8 cellular contexts compared by ENCODE assay signal in genomic region chr11:12520576-12520975, GRCh38.
DNase-seq lines count a peak whose midpoint lies in the region; ATAC-seq, FAIRE-seq and TF ChIP-seq lines count a peak whose summit lies in the region.
"Not testable (repeated sequence)": the region's sequence is repeated elsewhere in the genome, so short reads cannot be mapped to it uniquely, and the experiment has no call there.

No MANE protein-coding gene starts in this region.

- not testable (repeated sequence) for H3K36me3 Mint-ChIP-seq in WTC11

- not testable (repeated sequence) for H3K9ac ChIP-seq in K562 (ENCODE audit: insufficient read depth in 1 of 2, low read depth in 2 of 2, low read length in 2 of 2); HepG2 (ENCODE audit: insufficient read depth, low read depth, low read length)

- TF ChIP-seq POLR2A in K562 (conservative IDR thresholded peaks at IDR 0.05); esophagus muscularis mucosa (IDR thresholded peaks at IDR 0.05; ENCODE audit: low read depth); HepG2 (IDR thresholded peaks at IDR 0.05; ENCODE audit: insufficient read depth in 1 of 2, low read depth in 2 of 2, low read length in 2 of 2); sigmoid colon (IDR thresholded peaks at IDR 0.05): not testable (repeated sequence)

- not testable (repeated sequence) for H3K9me3 ChIP-seq in HEK293 (ENCODE audit: control insufficient read depth, insufficient read depth, low read depth, low read length); K562 (replicated peaks; ENCODE audit: control insufficient read depth, insufficient read depth, low read depth, low read length); esophagus muscularis mucosa; HepG2 (ENCODE audit: low read length); sigmoid colon

- not testable (repeated sequence) for TF ChIP-seq CTCF in HEK293 (tag by site-specific recombination; IDR thresholded peaks at IDR 0.05); WTC11 (IDR thresholded peaks at IDR 0.05); K562 (IDR thresholded peaks at IDR 0.05 in 2 of 3, conservative IDR thresholded peaks at IDR 0.05 in 1 of 3; ENCODE audit: insufficient read depth in 2 of 3, low read depth in 1 of 3, low read length in 3 of 3); esophagus muscularis mucosa (IDR thresholded peaks at IDR 0.05); HepG2 (CRISPR knock-in tag; IDR thresholded peaks at IDR 0.05); sigmoid colon (IDR thresholded peaks at IDR 0.05)

- DNase-seq in WTC11 (ENCODE audit: low spot score); K562 (ENCODE audit: extremely low read depth in 1 of 4, low spot score in 3 of 4); esophagus muscularis mucosa (ENCODE audit: extremely low spot score); HepG2 (ENCODE audit: low spot score): not testable (repeated sequence)
- DNase-seq in posterior vena cava (ENCODE audit: low spot score), result peak; percentile 32
- peak; percentile 14 for DNase-seq in sciatic nerve (ENCODE audit: low spot score)
- peak; percentile 40 for DNase-seq in sigmoid colon

- H3K9me1 ChIP-seq in K562 (ENCODE audit: control insufficient read depth, insufficient read depth, low read length), result not testable (repeated sequence)

- TF ChIP-seq RAD21 in K562 (CRISPR knock-in tag; conservative IDR thresholded peaks at IDR 0.05 in 1 of 2, IDR thresholded peaks at IDR 0.05 in 1 of 2); HepG2 (CRISPR knock-in tag; IDR thresholded peaks at IDR 0.05): not testable (repeated sequence)

- H3K4me1 ChIP-seq in HEK293 (ENCODE audit: control insufficient read depth, insufficient read depth, low read length); K562 (replicated peaks in 1 of 2; ENCODE audit: control insufficient read depth in 2 of 2, insufficient read depth in 2 of 2, low read length in 2 of 2); HepG2 (ENCODE audit: insufficient read depth, low read length): not testable (repeated sequence)
- H3K4me1 ChIP-seq in esophagus muscularis mucosa, result peaks cover 14 to 64% (median 62%) of the 10 kb centered on the region in 4 donors
- peaks cover 0 to 43% (median 28%) of the 10 kb centered on the region in 4 donors for H3K4me1 ChIP-seq in sigmoid colon

- H3K27ac ChIP-seq in HEK293 (ENCODE audit: extremely low read depth, low read depth, low read length); K562 (ENCODE audit: extremely low read depth, low read depth, low read length); HepG2 (ENCODE audit: extremely low read length, insufficient read depth, low read length): not testable (repeated sequence)
- H3K27ac ChIP-seq in esophagus muscularis mucosa (replicated peaks in 1 of 4) (peak overlapping the region in 3 of 4 donors; percentile 3 to 48 (median 8)), sigmoid colon (peak overlapping the region; percentile 5 to 49 (median 38))

- H3K27ac Mint-ChIP-seq in WTC11, result not testable (repeated sequence)

- BruUV-seq in K562 (replicated peaks; lab: Mats Ljungman, UMichigan); HepG2 (replicated peaks; lab: Mats Ljungman, UMichigan): not testable (repeated sequence)

- peaks cover 23 to 45% of the 10 kb centered on the region in 2 experiments for H3K27me3 ChIP-seq in K562 (ENCODE audit: control insufficient read depth in 2 of 2, insufficient read depth in 2 of 2, low read length in 2 of 2)
- H3K27me3 ChIP-seq in esophagus muscularis mucosa; HepG2 (ENCODE audit: control insufficient read depth in 1 of 2, insufficient read depth in 2 of 2, low read length in 2 of 2); sigmoid colon: not testable (repeated sequence)

- H3K79me2 ChIP-seq in K562 (ENCODE audit: control insufficient read depth, insufficient read depth, low read length); HepG2 (ENCODE audit: insufficient read depth, low read length): not testable (repeated sequence)

- POLR2A ChIA-PET in HEK293 (lab: Yijun Ruan, JAX); WTC11 (lab: Charles Lee); HepG2 (lab: Yijun Ruan, JAX): not testable (repeated sequence)
- POLR2A ChIA-PET in K562 (lab: Yijun Ruan, JAX), result interaction anchor here (0.6 kb wide), 1 partner anchor 190 kb away, joined by 4 read pairs; no protein-coding TSS in a partner anchor

- not testable (repeated sequence) for TF ChIP-seq EP300 in K562 (IDR thresholded peaks at IDR 0.05; ENCODE audit: low read length); esophagus muscularis mucosa (IDR thresholded peaks at IDR 0.05); HepG2 (IDR thresholded peaks at IDR 0.05; ENCODE audit: low read depth in 2 of 2, low read length in 2 of 2); HepG2 (CRISPR knock-in tag; IDR thresholded peaks at IDR 0.05; ENCODE audit: borderline replicate concordance); sigmoid colon (IDR thresholded peaks at IDR 0.05)

- not testable (repeated sequence) for H3K4me2 ChIP-seq in K562 (ENCODE audit: insufficient read depth, low read length); HepG2 (ENCODE audit: low read depth, low read length)

- ATAC-seq in WTC11, K562, HepG2, sciatic nerve: not testable (repeated sequence)

- H3K4me3 ChIP-seq in HEK293 (ENCODE audit: low read depth, low read length); K562; esophagus muscularis mucosa; HepG2 (replicated peaks in 1 of 3; ENCODE audit: insufficient read depth in 1 of 3, low read depth in 2 of 3, low read length in 3 of 3); sigmoid colon: not testable (repeated sequence)

- FAIRE-seq in K562 (lab: Jason Lieb, UNC); HepG2 (lab: Jason Lieb, UNC): not testable (repeated sequence)

- intact Hi-C loops in K562 (cut with micrococcal nuclease); esophagus muscularis mucosa (cut with DNase I); HepG2 (cut with micrococcal nuclease; ENCODE audit: unreplicated experiment); posterior vena cava (cut with DNase I); sciatic nerve (cut with DNase I); sigmoid colon (cut with DNase I): not testable (repeated sequence)

- not testable (repeated sequence) for H3K4me3 Mint-ChIP-seq in WTC11

- not testable (repeated sequence) for H2AFZ ChIP-seq in K562 (ENCODE audit: low read depth, low read length); HepG2 (ENCODE audit: low read length)

- not testable (repeated sequence) for H3K36me3 ChIP-seq in HEK293 (ENCODE audit: control insufficient read depth in 2 of 2, insufficient read depth in 1 of 2, low read length in 2 of 2); K562 (ENCODE audit: control insufficient read depth, insufficient read depth, low read length); HepG2 (replicated peaks in 1 of 2; ENCODE audit: control insufficient read depth in 1 of 2, insufficient read depth in 2 of 2, low read length in 2 of 2)
- H3K36me3 ChIP-seq in esophagus muscularis mucosa, result peaks cover 18 to 74% (median 60%) of the 10 kb centered on the region in 4 donors
- peaks cover 0 to 80% (median 25%) of the 10 kb centered on the region in 4 donors for H3K36me3 ChIP-seq in sigmoid colon

- H3K4me1 Mint-ChIP-seq in WTC11, result not testable (repeated sequence)

- H3K9me3 Mint-ChIP-seq in WTC11, result not testable (repeated sequence)

- CTCF ChIA-PET in HEK293 (lab: Yijun Ruan, JAX); K562 (lab: Yijun Ruan, JAX; ENCODE audit: low intra/inter-chr PET ratio); HepG2 (lab: Yijun Ruan, JAX; ENCODE audit: low intra/inter-chr PET ratio, low total read pairs): not testable (repeated sequence)
- CTCF ChIA-PET in WTC11 (lab: Charles Lee), result interaction anchor here (1.0 kb wide), 1 partner anchor 394 kb away, joined by 3 read pairs; no protein-coding TSS in a partner anchor

- not testable (repeated sequence) for H3K27me3 Mint-ChIP-seq in WTC11 (ENCODE audit: low read depth)

- 0 out of 2 replicates have a peak, but pooled peaks cover 10% of the 10 kb centered on the region for H4K20me1 ChIP-seq in K562 (replicated peaks; ENCODE audit: control insufficient read depth, insufficient read depth, low read length)
- not testable (repeated sequence) for H4K20me1 ChIP-seq in HepG2 (ENCODE audit: insufficient read depth, low read length)

- WGBS in K562 (ENCODE audit: insufficient coverage, low coverage, missing lambda C conversion rate), result 0% methylated on average over 6 of the region's 6 CpGs
- WGBS in esophagus muscularis mucosa, result 82% methylated on average over 6 of the region's 6 CpGs
- 95% methylated on average over 5 of the region's 6 CpGs for WGBS in HepG2 (ENCODE audit: low lambda C conversion rate)
- WGBS in sigmoid colon, 2 donors, result 88 to 93% methylated on average over 6 of the region's 6 CpGs

- in situ Hi-C loops in K562 (cut with MboI); HepG2 (cut with HindIII; ENCODE audit: extremely low pct_ligation_motif_present, low pct_unique_long_range_greater_than_20kb): not testable (repeated sequence)

TF ChIP-seq in HEK293, 187 proteins besides CTCF, POLR2A, EP300 and RAD21:
- TF ChIP-seq ZNF121 (tag by site-specific recombination; IDR thresholded peaks at IDR 0.05), result peak; percentile 65; the same call in 1 of the 2 replicates

TF ChIP-seq in WTC11, 78 proteins besides CTCF, POLR2A, EP300 and RAD21:
- TF ChIP-seq ZNF121 (CRISPR knock-in tag; IDR thresholded peaks at IDR 0.05), result peak; percentile 76; the same call in 1 of the 2 replicates

TF ChIP-seq in K562, 482 proteins besides CTCF, POLR2A, EP300 and RAD21:
- peak; percentile 27; the same call in 1 of the 2 replicates for TF ChIP-seq ZNF121 (CRISPR knock-in tag; conservative IDR thresholded peaks at IDR 0.05)

TF ChIP-seq in HepG2, 621 proteins besides CTCF, POLR2A, EP300 and RAD21:
- TF ChIP-seq ZNF121 (CRISPR knock-in tag; IDR thresholded peaks at IDR 0.05), result 0 out of 2 replicates have a peak, but pooled peaks have one; percentile 43
